Comparison of ENCODE assay signal across 23 cellular contexts in genomic region chr11:92854162-92854561, GRCh38.
DNase-seq lines count a peak whose midpoint lies in the region; TF ChIP-seq lines count a peak whose summit lies in the region.
"Had no signal": no experiment of that assay in that cellular context is flagged by ENCODE, and none has a peak within 500 bp of the region (broad histone marks: within the 10 kb centered on the region; RNA-seq: fewer than 3 reads in every experiment).

No MANE protein-coding gene starts in this region.

- no peak overlapping the region for H3K23ac ChIP-seq in mesenchymal stem cell (ENCODE audit: low read length in 2 of 2)

- in situ Hi-C loops in transverse colon (cut with MboI; ENCODE audit: low pct_ligation_motif_present in 1 of 4, low pct_unique_long_range_greater_than_20kb in 1 of 4, low sequenced_read_pairs in 3 of 4): no loop called here

- H3K36me3 ChIP-seq in mesenchymal stem cell (ENCODE audit: control insufficient read depth in 1 of 2, insufficient read depth in 2 of 2, low read depth in 1 of 2, low read length in 2 of 2) (peaks cover 0 to 2% of the 10 kb centered on the region in 2 experiments), transverse colon (no peaks in the 10 kb centered on the region)
- H3K36me3 ChIP-seq: BE2C; BLaER1 treated with 17β-estradiol and CSF1 and Interleukin-3, amounts not matched to agents 10 nM and 100 nM; HAP-1 had no signal

- no peak overlapping the region for H2BK12ac ChIP-seq in mesenchymal stem cell (ENCODE audit: low read length in 2 of 2)

- no peak for TF ChIP-seq CTCF in transverse colon (IDR thresholded peaks at IDR 0.05)

- intact Hi-C loops in transverse colon (cut with DNase I; ENCODE audit: low total_unique reads): no loop called here

- no peak overlapping the region for H2BK120ac ChIP-seq in mesenchymal stem cell (ENCODE audit: low read depth, low read length)

- no peak overlapping the region for H2AFZ ChIP-seq in mesenchymal stem cell (ENCODE audit: low read depth, low read length)
- H2AFZ ChIP-seq: GM23338 had no signal

- TF ChIP-seq POLR2A in transverse colon (IDR thresholded peaks at IDR 0.05) (no peak), erythroblast (IDR thresholded peaks at IDR 0.05; ENCODE audit: low read length) (no peak)

- H3K9me3 ChIP-seq in mesenchymal stem cell (ENCODE audit: control insufficient read depth, low read length): no peaks in the 10 kb centered on the region
- H3K9me3 ChIP-seq in transverse colon: no peaks in the 10 kb centered on the region
- H3K9me3 ChIP-seq: A549, BE2C, HAP-1 had no signal

- H3K18ac ChIP-seq in mesenchymal stem cell (ENCODE audit: low read depth in 1 of 2, low read length in 2 of 2): no peak overlapping the region

- H3K4ac ChIP-seq in mesenchymal stem cell (ENCODE audit: low read depth in 1 of 2, low read length in 2 of 2): no peak overlapping the region

- 70% methylated on average over 4 of the region's 5 CpGs for WGBS in mesenchymal stem cell
- WGBS in transverse colon (ENCODE audit: low coverage in 1 of 2), 2 donors: 57 to 80% methylated on average over 1 to 5 of the region's 5 CpGs

- H3K4me2 ChIP-seq in mesenchymal stem cell (ENCODE audit: low read length, poor library complexity, severe bottlenecking): no peak overlapping the region
- H3K4me2 ChIP-seq: A549; BLaER1 treated with 17β-estradiol and CSF1 and Interleukin-3, amounts not matched to agents 10 nM and 100 nM; GM23338 had no signal

- no peak overlapping the region for H2AK5ac ChIP-seq in mesenchymal stem cell (ENCODE audit: low read length, severe bottlenecking)

- no peak overlapping the region for H4K8ac ChIP-seq in mesenchymal stem cell (ENCODE audit: low read length)

- H3K4me3 ChIP-seq in mesenchymal stem cell (ENCODE audit: insufficient read depth in 1 of 2, low read depth in 1 of 2, low read length in 2 of 2) (no peak overlapping the region), transverse colon (no peak overlapping the region)
- H3K4me3 ChIP-seq: A549; BLaER1 treated with 17β-estradiol and CSF1 and Interleukin-3, amounts not matched to agents 10 nM and 100 nM; GM12878; GM23338; HAP-1 had no signal

- no peaks in the 10 kb centered on the region for H3K79me1 ChIP-seq in mesenchymal stem cell (replicated peaks; ENCODE audit: low read length, poor library complexity, severe bottlenecking)

- H3K14ac ChIP-seq in mesenchymal stem cell (ENCODE audit: low read length in 2 of 2): no peak overlapping the region

- H4K91ac ChIP-seq in mesenchymal stem cell (ENCODE audit: low read length): peak overlapping the region; percentile 7

- no peak overlapping the region for H2BK15ac ChIP-seq in mesenchymal stem cell (ENCODE audit: low read depth, poor library complexity, severe bottlenecking)

- H3K27me3 ChIP-seq in mesenchymal stem cell (ENCODE audit: control insufficient read depth in 1 of 2, insufficient read depth in 1 of 2, low read length in 2 of 2) (peaks cover 0 to 7% of the 10 kb centered on the region in 2 experiments), transverse colon (no peaks in the 10 kb centered on the region)
- H3K27me3 ChIP-seq: BE2C; BLaER1 treated with 17β-estradiol and CSF1 and Interleukin-3, amounts not matched to agents 10 nM and 100 nM had no signal

- H2BK5ac ChIP-seq in mesenchymal stem cell (ENCODE audit: low read depth, low read length, poor library complexity, severe bottlenecking): no peak overlapping the region

- DNase-seq in NCI-H69 (lab: John Stamatoyannopoulos, UW) (peak; percentile 67), glomerular visceral epithelial cell (ENCODE audit: extremely low spot score) (peak; percentile 11), mesenchymal stem cell (no peak), transverse colon (peak; percentile 24), erythroblast (lab: John Stamatoyannopoulos, UW) (no peak), NCI-H524 treated with DMSO at 0.1 percent for 48 hours (lab: John Stamatoyannopoulos, UW) (no peak), NCI-H510A treated with DMSO at 0.1 percent for 48 hours (lab: John Stamatoyannopoulos, UW) (no peak)
- DNase-seq: 8988T; ACHN; AML-193; BE2C; CD4-positive, alpha-beta T cell; CD8-positive, alpha-beta memory T cell; DMS 273 treated with DMSO at 0.1 percent for 48 hours; DMS79; EL; GDM1; HFFc6 had no signal

- no peak overlapping the region for H3K27ac ChIP-seq in mesenchymal stem cell (ENCODE audit: low read length, poor library complexity, severe bottlenecking)
- no peak overlapping the region for H3K27ac ChIP-seq in transverse colon
- H3K27ac ChIP-seq: A549; BLaER1 treated with 17β-estradiol and CSF1 and Interleukin-3, amounts not matched to agents 10 nM and 100 nM had no signal

- peaks cover 5% of the 10 kb centered on the region for H3K4me1 ChIP-seq in mesenchymal stem cell (ENCODE audit: control insufficient read depth, insufficient read depth, low read depth, low read length)
- H3K4me1 ChIP-seq in transverse colon: peaks cover 3 to 36% (median 10%) of the 10 kb centered on the region in 4 donors
- H3K4me1 ChIP-seq: A549, HAP-1 had no signal

- TF ChIP-seq EP300 in transverse colon (IDR thresholded peaks at IDR 0.05; ENCODE audit: low read depth): no peak

- no peak overlapping the region for H3K9ac ChIP-seq in mesenchymal stem cell (ENCODE audit: low read length)
- H3K9ac ChIP-seq: BLaER1 treated with 17β-estradiol and CSF1 and Interleukin-3, amounts not matched to agents 10 nM and 100 nM had no signal

Comparison
In these comparisons a context has a peak if more than half of its experiments do, and no peak if none do; other contexts are left out.
1. DNase-seq: peak in NCI-H69 (single experiment), glomerular visceral epithelial cell (single experiment) and transverse colon (single experiment); none in mesenchymal stem cell (single experiment), erythroblast (0 of 2), NCI-H524 treated with DMSO at 0.1 percent for 48 hours (single experiment) and NCI-H510A treated with DMSO at 0.1 percent for 48 hours (single experiment).